Comparison of ENCODE assay signal across 8 cellular contexts in the genomic region with DNA sequence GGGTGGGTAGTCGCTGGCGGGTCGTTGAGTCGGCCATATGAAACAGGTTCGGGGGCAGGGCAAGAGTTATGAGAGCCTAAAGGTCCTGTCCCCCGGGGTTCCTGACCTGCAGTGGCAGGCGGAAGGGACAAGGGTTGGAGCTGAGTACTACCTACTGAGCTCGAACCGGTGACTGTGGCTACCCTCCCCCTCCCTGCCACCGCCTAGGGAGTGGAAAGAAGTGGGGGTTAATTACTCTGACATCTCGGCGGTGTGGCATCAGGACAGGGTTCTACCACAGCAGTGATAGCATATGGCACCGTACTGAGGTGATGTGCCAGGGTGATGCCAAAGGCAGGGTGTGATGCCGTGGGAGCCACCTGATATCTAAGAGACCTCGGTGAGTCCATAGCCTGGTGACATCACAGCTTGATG. TPM values are rescaled to one million over a fixed set of nuclear protein-coding genes. Genes with fewer than 3 reads are reported as not detected.
DNase-seq lines count a peak whose midpoint lies in the region; ATAC-seq and TF ChIP-seq lines count a peak whose summit lies in the region.

No MANE protein-coding gene starts in this region.

- no peaks in the 10 kb centered on the region for H3K27me3 ChIP-seq in neuron (ENCODE audit: insufficient read depth, low read length)

- peaks cover 6% of the 10 kb centered on the region for H3K36me3 ChIP-seq in neuron (ENCODE audit: insufficient read depth, low read length)

- peaks cover 3% of the 10 kb centered on the region for H3K4me1 ChIP-seq in neuron (ENCODE audit: insufficient read depth, low read length)

- H2AFZ ChIP-seq in neuron (ENCODE audit: low read depth, low read length): peak overlapping the region; percentile 42

- peak; percentile 47 for ATAC-seq in HG02642 (IDR thresholded peaks at IDR 0.05; ENCODE audit: poor library complexity, unreplicated experiment)

- DNase-seq in stimulated activated CD4-positive, alpha-beta T cell treated with anti-CD3 and anti-CD28 coated beads, Interleukin-2, amount 100 ng/mL, for 4 hours (ENCODE audit: low read depth): peak; percentile 1
- DNase-seq in stimulated activated CD4-positive, alpha-beta T cell treated with anti-CD3 and anti-CD28 coated beads, Interleukin-4, amount 100 ng/mL, for 1 hour: no peak
- DNase-seq in NCI-H2196 (lab: John Stamatoyannopoulos, UW; ENCODE audit: unreplicated experiment) (peak; percentile 45), epithelial cell of esophagus (ENCODE audit: low read depth) (peak; percentile 27), HT-29 (ENCODE audit: low spot score) (no peak), KG1 (lab: John Stamatoyannopoulos, UW) (no peak)

- TF ChIP-seq CTCF in epithelial cell of esophagus (IDR thresholded peaks at IDR 0.05; ENCODE audit: insufficient read depth, low read depth, low read length, missing control alignments): no peak

- H3K9me3 ChIP-seq in neuron (ENCODE audit: low read length): no peaks in the 10 kb centered on the region

- H3K4me3 ChIP-seq in epithelial cell of esophagus (ENCODE audit: low read length) (peak overlapping the region; percentile 70), neuron (ENCODE audit: low read length) (peak overlapping the region; percentile 84)

RNA-seq across cellular contexts. Expression of a gene that starts 0.3 kb away (rescaled TPM):
- total RNA-seq in HT-29 (2014; rRNA removed; shearing (Covaris generic)): 3.2 and 3.4 TPM in 2 replicates

RNA-seq across cellular contexts. Expression of a gene that starts 0.5 kb away (rescaled TPM):
- total RNA-seq in HT-29 (2014; rRNA removed; shearing (Covaris generic)): 22.1 and 25.4 TPM in 2 replicates

RNA-seq across cellular contexts. Expression of a gene that starts 47.0 kb away (rescaled TPM):
- total RNA-seq in HT-29 (2014; rRNA removed; shearing (Covaris generic)): 0.26 TPM in 1 of 2 replicates, not detected in the other

Comparison
In these comparisons a context has a peak if more than half of its experiments do, and no peak if none do; other contexts are left out.
1. DNase-seq: peak in stimulated activated CD4-positive, alpha-beta T cell treated with anti-CD3 and anti-CD28 coated beads, Interleukin-2, amount 100 ng/mL, for 4 hours (single experiment), NCI-H2196 (single experiment) and epithelial cell of esophagus (single experiment); none in stimulated activated CD4-positive, alpha-beta T cell treated with anti-CD3 and anti-CD28 coated beads, Interleukin-4, amount 100 ng/mL, for 1 hour (single experiment), HT-29 (single experiment) and KG1 (single experiment).